25 cellular contexts compared by ENCODE assay signal in the genomic region with DNA sequence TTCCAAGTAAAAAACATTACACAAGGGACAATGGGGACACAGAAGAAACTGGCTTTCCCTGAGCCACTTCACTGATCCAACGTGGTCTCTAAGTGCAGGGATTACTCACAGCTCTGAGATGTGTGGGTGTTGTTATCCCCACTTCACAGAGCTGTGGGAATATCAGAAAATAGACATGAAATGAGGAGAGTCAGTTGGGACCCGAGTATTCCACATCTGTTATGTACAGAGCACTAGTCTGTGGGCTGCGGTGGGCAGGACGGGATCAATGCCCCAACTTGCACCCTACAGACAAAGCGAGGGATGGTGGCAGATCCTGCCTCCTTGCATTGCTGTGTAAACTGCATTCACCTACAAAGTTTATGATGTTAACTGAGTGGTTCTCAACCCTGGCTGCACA. TPM values are rescaled to one million over a fixed set of nuclear protein-coding genes. Genes with fewer than 3 reads are reported as not detected.
"Had no signal": no experiment of that assay in that cellular context is flagged by ENCODE, and none has a peak within 500 bp of the region (broad histone marks: within the 10 kb centered on the region; RNA-seq: fewer than 3 reads in every experiment).

No MANE protein-coding gene starts in this region.

- H3K27ac ChIP-seq: epithelial cell of prostate, gastrocnemius medialis, lower lobe of right lung, pancreas, right lobe of liver, suprapubic skin, transverse colon, upper lobe of right lung, vagina had no signal

- H3K4me3 ChIP-seq: gastrocnemius medialis, lower lobe of right lung, pancreas, right lobe of liver, smooth muscle cell, suprapubic skin, transverse colon, upper lobe of right lung, vagina had no signal

- H3K4me3 Mint-ChIP-seq: dendritic cell treated with granulocyte-macrophage colony-stimulating factor and Interleukin-4, amounts not matched to agents 40 ng/mL and 50 ng/mL, for 4 days; endodermal cell; natural killer cell; stimulated activated naive CD8-positive, alpha-beta T cell treated with anti-CD3 and anti-CD28 coated beads, Interleukin-15, amount 100 ng/mL, for 72 hours had no signal

- H3K36me3 ChIP-seq: gastrocnemius medialis, lower lobe of right lung, pancreas, right lobe of liver, suprapubic skin, transverse colon, upper lobe of right lung, vagina had no signal

- H3K36me3 Mint-ChIP-seq: natural killer cell had no signal

- ATAC-seq: esophagus mucosa; gastrocnemius medialis; left ventricle myocardium superior; lower lobe of right lung; natural killer cell; pancreas; right lobe of liver; stimulated activated naive CD8-positive, alpha-beta T cell treated with anti-CD3 and anti-CD28 coated beads, Interleukin-15, amount 100 ng/mL, for 72 hours; upper lobe of right lung had no signal

- H3K27me3 ChIP-seq: gastrocnemius medialis, pancreas, right lobe of liver, transverse colon, vagina had no signal

- H3K4me1 Mint-ChIP-seq: natural killer cell; stimulated activated naive CD8-positive, alpha-beta T cell treated with anti-CD3 and anti-CD28 coated beads, Interleukin-15, amount 100 ng/mL, for 72 hours had no signal

- H3K9me3 Mint-ChIP-seq: dendritic cell treated with granulocyte-macrophage colony-stimulating factor and Interleukin-4, amounts not matched to agents 40 ng/mL and 50 ng/mL, for 4 days had no signal

- H3K27ac Mint-ChIP-seq: dendritic cell treated with granulocyte-macrophage colony-stimulating factor and Interleukin-4, amounts not matched to agents 40 ng/mL and 50 ng/mL, for 4 days; endodermal cell; natural killer cell; stimulated activated naive CD8-positive, alpha-beta T cell treated with anti-CD3 and anti-CD28 coated beads, Interleukin-15, amount 100 ng/mL, for 72 hours had no signal

- DNase-seq: effector CD8-positive, alpha-beta T cell; endodermal cell; foreskin fibroblast; gastrocnemius medialis; left ventricle myocardium superior; lower lobe of right lung; natural killer cell; occipital lobe; pancreas; right lobe of liver; stimulated activated CD4-positive, alpha-beta T cell treated with anti-CD3 and anti-CD28 coated beads, Interleukin-12 subunit alpha, Interleukin-12 subunit beta, amount 100 ng/mL, for 4 hours; stimulated activated CD4-positive, alpha-beta T cell treated with anti-CD3 and anti-CD28 coated beads, Interleukin-1b, Interleukin-23, amount 100 ng/mL, for 48 hours; stimulated activated CD4-positive, alpha-beta T cell treated with anti-CD3 and anti-CD28 coated beads, Interleukin-4, amount 100 ng/mL, for 1 hour; stimulated activated CD8-positive, alpha-beta memory T cell treated with anti-CD3 and anti-CD28 coated beads, Interleukin-4, amount 100 ng/mL, for 48 hours; stimulated activated naive CD4-positive, alpha-beta T cell; stimulated activated naive CD8-positive, alpha-beta T cell treated with anti-CD3 and anti-CD28 coated beads, Interleukin-15, amount 100 ng/mL, for 72 hours; transverse colon; upper lobe of right lung had no signal

RNA-seq across cellular contexts. Expression of a gene that starts 11.7 kb away (rescaled TPM):
- total RNA-seq: mononuclear cell, natural killer cell had no signal
